In the genomic region with DNA sequence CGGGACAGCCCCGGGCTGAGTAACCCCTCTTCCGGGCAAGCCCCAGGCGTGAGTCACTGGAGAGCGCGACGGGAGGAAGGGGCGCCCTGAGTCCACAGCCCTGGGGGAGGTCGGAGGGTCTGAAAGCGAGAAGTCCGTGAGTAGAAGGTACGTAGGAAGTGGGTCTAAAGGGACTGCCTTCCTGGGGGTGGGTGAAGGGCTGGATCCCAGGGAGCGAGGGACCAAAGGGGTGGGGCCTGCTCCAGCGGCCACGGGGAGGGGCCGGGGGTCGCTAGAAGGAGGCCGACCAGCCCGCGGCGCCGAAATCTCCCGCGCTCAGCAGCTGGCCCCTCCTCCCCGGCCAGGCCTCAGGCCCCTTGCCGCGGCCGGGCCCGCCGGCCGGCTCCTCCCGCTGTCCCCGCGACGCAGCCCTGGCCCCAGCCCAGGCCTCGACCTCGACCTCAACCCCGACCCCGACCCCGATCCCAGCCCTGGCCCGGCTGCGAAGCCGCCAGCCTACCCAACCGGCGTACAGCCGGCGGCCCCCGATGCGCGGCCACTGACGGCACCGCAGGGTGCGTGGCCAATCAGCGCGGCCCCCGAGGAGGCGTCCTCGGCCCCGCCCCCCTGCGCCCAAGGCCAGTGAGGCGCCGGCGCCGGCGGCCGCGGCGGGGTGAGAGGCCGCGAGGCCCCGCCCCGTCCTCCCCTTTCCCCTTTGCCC, we compare ENCODE assay signal across 8 cellular contexts. TPM values are rescaled to one million over a fixed set of nuclear protein-coding genes. Genes with fewer than 3 reads are reported as not detected.
DNase-seq lines count a peak whose midpoint lies in the region; ATAC-seq and TF ChIP-seq lines count a peak whose summit lies in the region.

No MANE protein-coding gene starts in this region.

- no peaks in the 10 kb centered on the region; the same call in 1 of the 2 replicates for H3K4me1 ChIP-seq in BE2C

- no peaks in the 10 kb centered on the region for H3K9me3 ChIP-seq in BE2C

- H3K4me3 ChIP-seq in BE2C (ENCODE audit: low read depth, low read length) = peak overlapping the region; percentile 81
- H3K4me3 ChIP-seq in choroid plexus epithelial cell (ENCODE audit: low read depth, low read length) = peak overlapping the region; percentile 86

- no peaks in the 10 kb centered on the region for H3K27me3 ChIP-seq in BE2C

- DNase-seq in BE2C (peak; percentile 96), NCI-H460 (ENCODE audit: extremely low read depth, low read depth) (peak; percentile 83), choroid plexus epithelial cell (ENCODE audit: low read depth) (peak; percentile 87), kidney glomerular epithelial cell (lab: John Stamatoyannopoulos, UW) (peak; percentile 93)
- DNase-seq in activated CD4-positive, alpha-beta T cell treated with anti-CD3 and anti-CD28 coated beads for 24 hours (ENCODE audit: low read depth in 2 of 2) = peak; percentile 84 to 87
- peak; percentile 76 to 87 for DNase-seq in stimulated activated CD4-positive, alpha-beta T cell treated with anti-CD3 and anti-CD28 coated beads, Interleukin-15, amount 100 ng/mL, for 48 hours (ENCODE audit: low read depth in 2 of 2)

- peaks cover 8% of the 10 kb centered on the region for H3K36me3 ChIP-seq in BE2C

- TF ChIP-seq POLR2A in GM19193 (IDR thresholded peaks at IDR 0.05; ENCODE audit: extremely low read depth, insufficient read depth, insufficient read length) = peak; percentile 84

- no peak for TF ChIP-seq CTCF in BE2C (IDR thresholded peaks at IDR 0.05; ENCODE audit: low read depth, low read length)
- TF ChIP-seq CTCF in choroid plexus epithelial cell (conservative IDR thresholded peaks at IDR 0.05; ENCODE audit: low read depth, low read length) = no peak

- ATAC-seq in HG03354 (IDR thresholded peaks at IDR 0.05; ENCODE audit: poor library complexity, severe bottlenecking, unreplicated experiment) = peak; percentile 88

RNA-seq across cellular contexts. Expression of gene IPO5, which starts 22.5 kb away (rescaled TPM):
- 54.4 TPM for polyA plus RNA-seq in BE2C (2012; ENCODE audit: insufficient read depth, insufficient read length, low read depth)
- 128 and 132 TPM in 2 replicates for total RNA-seq in NCI-H460 (2014; rRNA removed; shearing (Covaris generic))
- 117 and 143 TPM in 2 replicates for polyA plus RNA-seq in NCI-H460 (2014; cell fraction: nucleus; rRNA removed)

Comparison
In these comparisons a context has a peak if more than half of its experiments do, and no peak if none do; other contexts are left out.
1. Peak in every context shown above with its lines: DNase-seq, ATAC-seq and H3K4me3 ChIP-seq.